In genomic region chr7:127251458-127252379, GRCh38 we compare ENCODE assay signal across 8 cellular contexts. TPM values are rescaled to one million over a fixed set of nuclear protein-coding genes. Genes with fewer than 3 reads are reported as not detected.
DNase-seq lines count a peak whose midpoint lies in the region; TF ChIP-seq lines count a peak whose summit lies in the region.

No MANE protein-coding gene starts in this region.

- TF ChIP-seq POLR2A in Peyer's patch (IDR thresholded peaks at IDR 0.05), result no peak

- H3K79me2 ChIP-seq in OCI-LY7 (ENCODE audit: insufficient read depth, low read depth, low read length), result no peaks in the 10 kb centered on the region

- H3K36me3 ChIP-seq in Peyer's patch, result no peaks in the 10 kb centered on the region
- no peaks in the 10 kb centered on the region for H3K36me3 ChIP-seq in OCI-LY7 (ENCODE audit: insufficient read depth, low read length)

- peaks cover 0 to 18% of the 10 kb centered on the region in 2 donors for H3K27me3 ChIP-seq in Peyer's patch
- peaks cover 0 to 6% (median 0%) of the 10 kb centered on the region in 45 donors for H3K27me3 ChIP-seq in dorsolateral prefrontal cortex

- peaks cover 3% of the 10 kb centered on the region; the same call in 1 of the 2 replicates for H4K20me1 ChIP-seq in OCI-LY7 (ENCODE audit: insufficient read depth, low read length)

- H3K9me3 ChIP-seq in Peyer's patch (no peaks in the 10 kb centered on the region), OCI-LY7 (ENCODE audit: low read length) (no peaks in the 10 kb centered on the region)

- intact Hi-C loops in dorsolateral prefrontal cortex (cut with DNase I) (loop anchor here (2.0 to 5.0 kb wide), 6 partner anchors 96 to 449 kb away; partner anchors contain the start of genes ZNF800 (in 2 of the 2), ARF5 (in 1 of the 2) and GCC1 (in 1 of the 2)), OCI-LY7 (cut with micrococcal nuclease; ENCODE audit: unreplicated experiment) (loop anchor here (5.0 kb wide), 1 partner anchor 449 kb away; no protein-coding TSS in a partner anchor)

- H3K27ac ChIP-seq in Peyer's patch (no peak overlapping the region), dorsolateral prefrontal cortex (peak overlapping the region in 29 of 59 donors; percentile 4 to 76 (median 59)), OCI-LY7 (ENCODE audit: low read depth, low read length, poor library complexity, severe bottlenecking) (no peak overlapping the region)

- no peak for TF ChIP-seq CTCF in Peyer's patch (IDR thresholded peaks at IDR 0.05)
- TF ChIP-seq CTCF in dorsolateral prefrontal cortex (IDR thresholded peaks at IDR 0.05 in 54 of 56, conservative IDR thresholded peaks at IDR 0.05 in 2 of 56; ENCODE audit: low read depth in 1 of 56, partially characterized antibody in 56 of 56), result no peak
- no peak for TF ChIP-seq CTCF in OCI-LY7 (conservative IDR thresholded peaks at IDR 0.05; ENCODE audit: low read length)

- H3K4me2 ChIP-seq in OCI-LY7 (ENCODE audit: low read length), result no peak overlapping the region

- CTCF ChIA-PET in OCI-LY7 (lab: Charles Lee; ENCODE audit: unreplicated experiment), result no interaction called here

- POLR2A ChIA-PET in OCI-LY7 (lab: Charles Lee), result no interaction called here

- BruUV-seq in OCI-LY7 (replicated peaks; lab: Mats Ljungman, UMichigan), result no TSS peak

- DNase-seq in NCI-H748 (lab: John Stamatoyannopoulos, UW; ENCODE audit: unreplicated experiment) (peak; percentile 28), NCI-H748 treated with DMSO at 0.1 percent for 48 hours (lab: John Stamatoyannopoulos, UW) (no peak), Peyer's patch (peak in 2 of 3 donors; percentile 45 to 46), dorsolateral prefrontal cortex (peak in 2 of 10 donors; percentile 21 to 42), myocyte (ENCODE audit: low read depth) (peak; percentile 2), Kasumi-1 (lab: John Stamatoyannopoulos, UW) (no peak), occipital lobe (lab: John Stamatoyannopoulos, UW) (no peak), OCI-LY7 (ENCODE audit: low spot score) (no peak)

- peaks cover 0 to 21% (median 11%) of the 10 kb centered on the region in 4 donors for H3K4me1 ChIP-seq in Peyer's patch
- H3K4me1 ChIP-seq in OCI-LY7 (ENCODE audit: insufficient read depth, low read length, poor library complexity, severe bottlenecking), result no peaks in the 10 kb centered on the region

- H3K9me2 ChIP-seq in OCI-LY7 (ENCODE audit: insufficient read depth, low read length), result no peaks in the 10 kb centered on the region

- no peak overlapping the region for H2AFZ ChIP-seq in OCI-LY7 (ENCODE audit: low read length)

- H3K4me3 ChIP-seq in Peyer's patch (peak overlapping the region; percentile 64 to 80 (median 70)), dorsolateral prefrontal cortex (peak overlapping the region; percentile 56 to 97 (median 77)), OCI-LY7 (ENCODE audit: low read depth, low read length, poor library complexity, severe bottlenecking) (no peak overlapping the region)

RNA-seq across cellular contexts. Expression of gene GRM8, which starts 1.0 kb away (rescaled TPM):
- total RNA-seq in Peyer's patch (1 to 10 TPM in 2 of 4 donors, not detected in 2; 1.0 to 5.0 TPM), dorsolateral prefrontal cortex (10 to 100 TPM in 114 of 120 experiments, 1 to 10 TPM in 6; 8.4 to 31.5 (median 19.4) TPM), myocyte (0.72 and 0.99 TPM in 2 replicates), occipital lobe (3.7 TPM), OCI-LY7 (2022) (not detected in 2 replicates)
- polyA plus RNA-seq in myocyte (2012), result 0.43 TPM
- total RNA-seq in OCI-LY7 (2014; rRNA removed; shearing (Covaris generic)), result not detected in 2 replicates

Comparison
In these comparisons a context has a peak if more than half of its experiments do, and no peak if none do; other contexts are left out.
1. DNase-seq: peak in NCI-H748 (single experiment), Peyer's patch (2 of 3) and myocyte (single experiment); none in NCI-H748 treated with DMSO at 0.1 percent for 48 hours (single experiment), Kasumi-1 (0 of 2), occipital lobe (single experiment) and OCI-LY7 (single experiment).